Comparison of ENCODE assay signal across 14 cellular contexts in the genomic region with DNA sequence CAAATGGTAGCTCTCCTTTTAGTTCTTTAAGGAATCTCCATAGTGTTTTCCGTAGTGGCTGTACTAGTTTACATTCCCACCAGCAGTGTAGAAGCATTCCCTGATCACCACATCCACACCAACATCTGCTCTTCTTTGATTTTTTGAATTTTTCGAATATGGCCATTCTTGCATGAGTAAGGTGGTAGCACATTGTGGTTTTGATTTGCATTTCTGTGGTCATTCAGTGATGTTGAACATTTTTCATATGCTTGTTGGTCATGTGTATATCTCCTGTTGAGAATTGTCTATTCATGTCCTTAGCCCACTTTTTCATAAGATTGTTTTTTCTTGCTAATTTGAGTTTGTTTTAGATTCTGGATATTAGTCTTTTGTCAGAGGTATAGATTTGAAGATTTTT.
DNase-seq lines count a peak whose midpoint lies in the region; ATAC-seq, FAIRE-seq and TF ChIP-seq lines count a peak whose summit lies in the region.
"Had no signal": no experiment of that assay in that cellular context is flagged by ENCODE, and none has a peak within 500 bp of the region (broad histone marks: within the 10 kb centered on the region; RNA-seq: fewer than 3 reads in every experiment).

No MANE protein-coding gene starts in this region.

- TF ChIP-seq CTCF in bronchial epithelial cell (IDR thresholded peaks at IDR 0.05; ENCODE audit: insufficient read depth, low read length, severe bottlenecking) (no peak), pancreas (IDR thresholded peaks at IDR 0.05) (no peak), type B pancreatic cell (conservative IDR thresholded peaks at IDR 0.05) (no peak)

- DNase-seq in EL (peak; percentile 70), bronchial epithelial cell (ENCODE audit: low read depth) (peak; percentile 66), pancreas (no peak), SIG-M5 treated with dmso at 0.1 percent for 504 hours (lab: John Stamatoyannopoulos, UW; ENCODE audit: unreplicated experiment) (no peak), type B pancreatic cell (ENCODE audit: extremely low spot score, unreplicated experiment) (no peak)
- no peak for DNase-seq in activated CD8-positive, alpha-beta T cell treated with anti-CD3 and anti-CD28 coated beads, Interleukin-2, amount 10 ng/mL, durations not matched to agents 7 days and 5 days
- DNase-seq: BE2C; NCI-H510A treated with DMSO at 0.1 percent for 48 hours; stimulated activated CD4-positive, alpha-beta T cell treated with anti-CD3 and anti-CD28 coated beads, Interleukin-12 subunit alpha, Interleukin-12 subunit beta, amount 100 ng/mL, for 4 hours had no signal

- no peak overlapping the region for H3K27ac ChIP-seq in pancreas

- H3K27me3 ChIP-seq in bronchial epithelial cell (ENCODE audit: control insufficient read depth, insufficient read depth, low read length) (no peaks in the 10 kb centered on the region), pancreas (no peaks in the 10 kb centered on the region)
- H3K27me3 ChIP-seq: BE2C had no signal

- H3K36me3 ChIP-seq in bronchial epithelial cell (ENCODE audit: control insufficient read depth, insufficient read depth, low read length) (no peaks in the 10 kb centered on the region), pancreas (no peaks in the 10 kb centered on the region)
- H3K36me3 ChIP-seq: BE2C had no signal

- H3K27me3 Mint-ChIP-seq in activated CD8-positive, alpha-beta T cell treated with anti-CD3 and anti-CD28 coated beads, Interleukin-2, amount 10 ng/mL, durations not matched to agents 7 days and 5 days (ENCODE audit: low read depth), result no peaks in the 10 kb centered on the region
- H3K27me3 Mint-ChIP-seq in type B pancreatic cell, result no peaks in the 10 kb centered on the region
- H3K27me3 Mint-ChIP-seq: central memory CD8-positive, alpha-beta T cell had no signal

- H3K4me3 Mint-ChIP-seq in activated CD8-positive, alpha-beta T cell treated with anti-CD3 and anti-CD28 coated beads, Interleukin-2, amount 10 ng/mL, durations not matched to agents 7 days and 5 days, result no peak overlapping the region
- no peak overlapping the region for H3K4me3 Mint-ChIP-seq in type B pancreatic cell
- H3K4me3 Mint-ChIP-seq: central memory CD8-positive, alpha-beta T cell; WTC11 had no signal

- H3K27ac Mint-ChIP-seq in activated CD8-positive, alpha-beta T cell treated with anti-CD3 and anti-CD28 coated beads, Interleukin-2, amount 10 ng/mL, durations not matched to agents 7 days and 5 days, result no peak overlapping the region
- H3K27ac Mint-ChIP-seq in type B pancreatic cell, result no peak overlapping the region
- H3K27ac Mint-ChIP-seq: WTC11 had no signal

- POLR2A ChIA-PET in activated CD8-positive, alpha-beta T cell treated with anti-CD3 and anti-CD28 coated beads, Interleukin-2, amount 10 ng/mL, durations not matched to agents 7 days and 5 days (lab: Charles Lee), result no interaction called here

- H3K9me3 Mint-ChIP-seq in activated CD8-positive, alpha-beta T cell treated with anti-CD3 and anti-CD28 coated beads, Interleukin-2, amount 10 ng/mL, durations not matched to agents 7 days and 5 days (ENCODE audit: insufficient read depth), result peaks cover 5% of the 10 kb centered on the region
- H3K9me3 Mint-ChIP-seq in type B pancreatic cell, result peaks cover 29% of the 10 kb centered on the region
- H3K9me3 Mint-ChIP-seq: central memory CD8-positive, alpha-beta T cell had no signal

- ATAC-seq in GM21381 (IDR thresholded peaks at IDR 0.05; ENCODE audit: unreplicated experiment) (peak; percentile 98), HG03097 (IDR thresholded peaks at IDR 0.05; ENCODE audit: low FRiP score, unreplicated experiment) (peak; percentile 95), pancreas (no peak)
- no peak for ATAC-seq in activated CD8-positive, alpha-beta T cell treated with anti-CD3 and anti-CD28 coated beads, Interleukin-2, amount 10 ng/mL, durations not matched to agents 7 days and 5 days
- ATAC-seq: HCT116, WTC11 had no signal

- no peaks in the 10 kb centered on the region for H3K9me3 ChIP-seq in pancreas
- H3K9me3 ChIP-seq: BE2C had no signal

- no peaks in the 10 kb centered on the region for H3K4me1 ChIP-seq in pancreas
- H3K4me1 ChIP-seq: BE2C had no signal

- H3K36me3 Mint-ChIP-seq in activated CD8-positive, alpha-beta T cell treated with anti-CD3 and anti-CD28 coated beads, Interleukin-2, amount 10 ng/mL, durations not matched to agents 7 days and 5 days (ENCODE audit: low read depth), result peaks cover 37% of the 10 kb centered on the region
- peaks cover 9% of the 10 kb centered on the region for H3K36me3 Mint-ChIP-seq in type B pancreatic cell

- intact Hi-C loops in pancreas (cut with DNase I), result no loop called here

- H3K4me1 Mint-ChIP-seq in activated CD8-positive, alpha-beta T cell treated with anti-CD3 and anti-CD28 coated beads, Interleukin-2, amount 10 ng/mL, durations not matched to agents 7 days and 5 days (ENCODE audit: low read depth), result peaks cover 6% of the 10 kb centered on the region
- no peaks in the 10 kb centered on the region for H3K4me1 Mint-ChIP-seq in type B pancreatic cell (ENCODE audit: unreplicated experiment)
- H3K4me1 Mint-ChIP-seq: central memory CD8-positive, alpha-beta T cell had no signal

- no peak overlapping the region for H3K4me3 ChIP-seq in bronchial epithelial cell (ENCODE audit: low read depth, low read length)
- no peak overlapping the region for H3K4me3 ChIP-seq in pancreas

- FAIRE-seq in bronchial epithelial cell (lab: Jason Lieb, UNC) (no peak), pancreas (lab: Jason Lieb, UNC) (no peak)

- CTCF ChIA-PET in activated CD8-positive, alpha-beta T cell treated with anti-CD3 and anti-CD28 coated beads, Interleukin-2, amount 10 ng/mL, durations not matched to agents 7 days and 5 days (lab: Charles Lee), result no interaction called here

- 92 to 94% methylated on average over 2 of the region's 2 CpGs for WGBS in pancreas, 2 donors

Comparison
In these comparisons a context has a peak if more than half of its experiments do, and no peak if none do; other contexts are left out.
1. DNase-seq: peak in EL (single experiment) and bronchial epithelial cell (single experiment); none in pancreas (0 of 6), activated CD8-positive, alpha-beta T cell treated with anti-CD3 and anti-CD28 coated beads, Interleukin-2, amount 10 ng/mL, durations not matched to agents 7 days and 5 days (single experiment), SIG-M5 treated with dmso at 0.1 percent for 504 hours (single experiment) and type B pancreatic cell (single experiment).
2. ATAC-seq: peak in GM21381 (single experiment) and HG03097 (single experiment); none in pancreas (0 of 4) and activated CD8-positive, alpha-beta T cell treated with anti-CD3 and anti-CD28 coated beads, Interleukin-2, amount 10 ng/mL, durations not matched to agents 7 days and 5 days (single experiment).